In genomic region chr7:67189777-67190469, GRCh38 we compare ENCODE assay signal across 8 cellular contexts.
DNase-seq lines count a peak whose midpoint lies in the region; ATAC-seq, FAIRE-seq and TF ChIP-seq lines count a peak whose summit lies in the region.
"Not testable (repeated sequence)": the region's sequence is repeated elsewhere in the genome, so short reads cannot be mapped to it uniquely, and the experiment has no call there.

No MANE protein-coding gene starts in this region.

- not testable (repeated sequence) for H3K27me3 Mint-ChIP-seq in immature natural killer cell (ENCODE audit: low read depth in 3 of 3); neural progenitor cell (ENCODE audit: insufficient read depth, low read depth); type B pancreatic cell

- H3K4me1 Mint-ChIP-seq in immature natural killer cell (peaks cover 45 to 49% of the 10 kb centered on the region in 2 donors), neural progenitor cell (peaks cover 11% of the 10 kb centered on the region), type B pancreatic cell (ENCODE audit: unreplicated experiment) (peaks cover 22% of the 10 kb centered on the region)

- not testable (repeated sequence) for H3K9me3 ChIP-seq in H1 (ENCODE audit: insufficient read depth in 2 of 2, low read depth in 1 of 2, low read length in 1 of 2); neural progenitor cell (ENCODE audit: low read depth)

- POLR2A ChIA-PET in H1 (lab: Charles Lee; ENCODE audit: partially characterized antibody), result interaction anchor here (0.9 kb wide), 1 partner anchor 112 kb away, joined by 3 read pairs; no protein-coding TSS in a partner anchor

- peak overlapping the region; percentile 32 for H3K18ac ChIP-seq in H1 (ENCODE audit: extremely low read depth, low read length)

- FAIRE-seq in H1 (lab: Jason Lieb, UNC), result peak; percentile 19

- not testable (repeated sequence) for H3F3A ChIP-seq in neural progenitor cell (ENCODE audit: low read depth)

- H3K27ac Mint-ChIP-seq in immature natural killer cell (peak overlapping the region in 5 of 6 donors; percentile 2 to 91 (median 78)), type B pancreatic cell (peak overlapping the region; percentile 10)
- not testable (repeated sequence) for H3K27ac Mint-ChIP-seq in neural progenitor cell

- peak overlapping the region; percentile 81; the same call in 1 of the 2 replicates for H2BK5ac ChIP-seq in H1 (ENCODE audit: low read depth, low read length)

- H3K4me3 Mint-ChIP-seq in immature natural killer cell, result peak overlapping the region in 3 of 5 donors; percentile 37 to 73 (median 50)
- not testable (repeated sequence) for H3K4me3 Mint-ChIP-seq in neural progenitor cell, type B pancreatic cell

- H3K56ac ChIP-seq in H1 (replicated peaks; ENCODE audit: insufficient read length, low read depth, low read length), result not testable (repeated sequence)

- not testable (repeated sequence) for TF ChIP-seq EP300 in H1 (IDR thresholded peaks at IDR 0.05; ENCODE audit: borderline replicate concordance in 1 of 2, low read depth in 2 of 2, low read length in 2 of 2)

- H3K36me3 ChIP-seq in H1 (ENCODE audit: control insufficient read depth in 2 of 4, insufficient read depth in 4 of 4, low read length in 3 of 4); neural progenitor cell: not testable (repeated sequence)

- peak; percentile 1 for DNase-seq in COR-L47 (lab: John Stamatoyannopoulos, UW)
- DNase-seq in NCI-H1092 treated with DMSO at 0.1 percent for 48 hours (lab: John Stamatoyannopoulos, UW), result peak; percentile 13
- DNase-seq in NCI-H2171 treated with DMSO at 0.1 percent for 48 hours (lab: John Stamatoyannopoulos, UW), result peak; percentile 64
- DNase-seq in H1 (ENCODE audit: low read depth in 1 of 2, low spot score in 2 of 2); immature natural killer cell; neural progenitor cell (ENCODE audit: low spot score); type B pancreatic cell (ENCODE audit: extremely low spot score, unreplicated experiment): not testable (repeated sequence)

- H3K4ac ChIP-seq in H1 (replicated peaks; ENCODE audit: insufficient read length, low read depth, low read length), result not testable (repeated sequence)

- H4K8ac ChIP-seq in H1 (ENCODE audit: extremely low read depth, insufficient read depth, low read length), result not testable (repeated sequence)

- H2BK120ac ChIP-seq in H1 (replicated peaks; ENCODE audit: low read depth, low read length), result not testable (repeated sequence)

- peak overlapping the region; percentile 49 to 76 for H3K4me2 ChIP-seq in H1 (ENCODE audit: insufficient read depth in 1 of 2, low read depth in 2 of 2, low read length in 2 of 2)
- H3K4me2 ChIP-seq in neural progenitor cell, result peak overlapping the region; percentile 22

- 0 out of 8 replicates have a peak overlapping the region, but pooled peaks of 1 of the 4 experiments have one; percentile 6 for H3K4me3 ChIP-seq in H1 (ENCODE audit: extremely low read depth in 1 of 4, insufficient read depth in 2 of 4, low read depth in 3 of 4, low read length in 4 of 4)
- H3K4me3 ChIP-seq in neural progenitor cell, result not testable (repeated sequence)

- H3K23ac ChIP-seq in H1 (ENCODE audit: insufficient read length), result not testable (repeated sequence)

- H3K36me3 Mint-ChIP-seq in immature natural killer cell, neural progenitor cell, type B pancreatic cell: not testable (repeated sequence)

- not testable (repeated sequence) for H3K14ac ChIP-seq in H1 (ENCODE audit: insufficient read length)

- H4K91ac ChIP-seq in H1 (replicated peaks; ENCODE audit: insufficient read length, low read length), result not testable (repeated sequence)

- H3K79me1 ChIP-seq in H1 (ENCODE audit: low read depth, low read length), result not testable (repeated sequence)

- peak; percentile 69 for ATAC-seq in SK-N-SH treated with all-trans-retinoic acid at 6 μM for 48 hours

- H4K20me1 ChIP-seq in H1 (replicated peaks in 1 of 2; ENCODE audit: control insufficient read depth in 1 of 2, insufficient read depth in 2 of 2, low read length in 2 of 2); neural progenitor cell (ENCODE audit: low read depth): not testable (repeated sequence)

- not testable (repeated sequence) for H3K27ac ChIP-seq in H1 (ENCODE audit: low read depth, low read length); neural progenitor cell

- TF ChIP-seq CTCF in H1 (IDR thresholded peaks at IDR 0.05; ENCODE audit: control extremely low read depth in 1 of 3, insufficient read depth in 1 of 3, low read depth in 1 of 3, low read length in 3 of 3); neural progenitor cell (IDR thresholded peaks at IDR 0.05); type B pancreatic cell (conservative IDR thresholded peaks at IDR 0.05): not testable (repeated sequence)

- not testable (repeated sequence) for H3K23me2 ChIP-seq in H1 (ENCODE audit: low read depth, low read length)

- H2BK12ac ChIP-seq in H1 (ENCODE audit: low read depth, low read length), result not testable (repeated sequence)

- H2BK15ac ChIP-seq in H1 (ENCODE audit: low read length), result not testable (repeated sequence)

- H3K9ac ChIP-seq in H1 (replicated peaks in 1 of 4; ENCODE audit: extremely low read depth in 1 of 4, low read depth in 3 of 4, low read length in 3 of 4); neural progenitor cell: not testable (repeated sequence)

- H3K79me2 ChIP-seq in H1 (ENCODE audit: control insufficient read depth in 1 of 2, insufficient read depth in 2 of 2, low read length in 2 of 2); neural progenitor cell (ENCODE audit: low read depth): not testable (repeated sequence)

- H2BK20ac ChIP-seq in H1 (ENCODE audit: low read length), result not testable (repeated sequence)

- H3K4me1 ChIP-seq in H1 (replicated peaks in 1 of 4; ENCODE audit: control insufficient read depth in 3 of 4, insufficient read depth in 4 of 4, low read length in 3 of 4), result peaks cover 10 to 22% (median 13%) of the 10 kb centered on the region in 4 experiments
- H3K4me1 ChIP-seq in neural progenitor cell, result peaks cover 12% of the 10 kb centered on the region

- not testable (repeated sequence) for H3K27me3 ChIP-seq in H1 (replicated peaks in 1 of 4; ENCODE audit: control insufficient read depth in 3 of 4, extremely low read depth in 1 of 4, insufficient read depth in 3 of 4, low read length in 3 of 4); neural progenitor cell

- not testable (repeated sequence) for TF ChIP-seq POLR2A in H1 (IDR thresholded peaks at IDR 0.05; ENCODE audit: control extremely low read depth in 1 of 2, low read depth in 2 of 2, low read length in 2 of 2)

- 38% methylated on average over 5 of the region's 5 CpGs; no CpG with 5 or more reads in 1 of the 2 experiments for WGBS in H1 (ENCODE audit: extremely low coverage in 1 of 2, insufficient coverage in 1 of 2, insufficient read length in 1 of 2, insufficient replicate concordance in 2 of 2, low coverage in 1 of 2, low lambda C conversion rate in 2 of 2, missing lambda C conversion rate in 1 of 2), 2 experiments

- H2AFZ ChIP-seq in H1 (ENCODE audit: low read length); neural progenitor cell (replicated peaks): not testable (repeated sequence)

- H3K9me3 Mint-ChIP-seq in immature natural killer cell, neural progenitor cell, type B pancreatic cell: not testable (repeated sequence)

- not testable (repeated sequence) for TF ChIP-seq RAD21 in H1 (IDR thresholded peaks at IDR 0.05 in 1 of 2, conservative IDR thresholded peaks at IDR 0.05 in 1 of 2; ENCODE audit: low read depth in 2 of 2, low read length in 2 of 2)

- CTCF ChIA-PET in H1 (lab: Charles Lee; ENCODE audit: partially characterized antibody), result not testable (repeated sequence)

- not testable (repeated sequence) for H2AK5ac ChIP-seq in H1 (ENCODE audit: low read depth, low read length)

- H4K5ac ChIP-seq in H1 (ENCODE audit: insufficient read length, low read depth, low read length), result not testable (repeated sequence)
